34 cellular contexts compared by ENCODE assay signal in genomic region chr7:143230602-143231457, GRCh38. TPM values are rescaled to one million over a fixed set of nuclear protein-coding genes. Genes with fewer than 3 reads are reported as not detected.
"Had no signal": no experiment of that assay in that cellular context is flagged by ENCODE, and none has a peak within 500 bp of the region (broad histone marks: within the 10 kb centered on the region; RNA-seq: fewer than 3 reads in every experiment).

No MANE protein-coding gene starts in this region.

- FAIRE-seq: endometrium had no signal

- H3K4me3 ChIP-seq: esophagus squamous epithelium, heart right ventricle, lower lobe of right lung, smooth muscle cell, stomach, thyroid gland had no signal

- H3K4me1 ChIP-seq: lower lobe of right lung, parathyroid adenoma, thyroid gland had no signal

- H3K9ac ChIP-seq: parathyroid adenoma had no signal

- H3K27ac ChIP-seq: esophagus squamous epithelium, lower lobe of right lung, parathyroid adenoma, stomach, thyroid gland had no signal

- H3K36me3 ChIP-seq: esophagus squamous epithelium, heart right ventricle, lower lobe of right lung, stomach, thyroid gland had no signal

- H3K79me2 ChIP-seq: parathyroid adenoma had no signal

- H3K9me3 ChIP-seq: lower lobe of right lung, thyroid gland had no signal

- DNase-seq: cortex of kidney; effector memory CD8-positive, alpha-beta T cell; erythroblast; esophagus squamous epithelium; foreskin melanocyte; glutamatergic neuron; heart right ventricle; hippocampal formation; immature natural killer cell; islet precursor cell; kidney glomerular epithelial cell; left colon; left ventricle myocardium superior; lower lobe of right lung; naive B cell; stimulated activated CD4-positive, alpha-beta T cell treated with anti-CD3 and anti-CD28 coated beads, Interleukin-2, amount 100 ng/mL, for 24 hours; stimulated activated CD4-positive, alpha-beta T cell treated with anti-CD3 and anti-CD28 coated beads, Interleukin-4, amount 100 ng/mL, for 24 hours; stimulated activated naive CD4-positive, alpha-beta T cell treated with Interleukin-2 at 50 U/mL for 16 hours; stomach; thyroid gland had no signal

- H3K27me3 ChIP-seq: esophagus squamous epithelium, heart right ventricle, stomach, thyroid gland had no signal

- H2AFZ ChIP-seq: parathyroid adenoma had no signal

- ATAC-seq: effector memory CD8-positive, alpha-beta T cell; left colon; left ventricle myocardium superior; lower lobe of right lung; natural killer cell treated with Interleukin-12 subunit alpha and Interleukin-12 subunit beta and Interleukin-15 and Interleukin-18, amount 100 ng/mL, for 72 hours; sciatic nerve; stimulated activated effector memory CD8-positive, alpha-beta T cell treated with anti-CD3 and anti-CD28 coated beads, Interleukin-12 subunit alpha, Interleukin-12 subunit beta, amount 100 ng/mL, for 72 hours had no signal

RNA-seq across cellular contexts. Expression of gene TAS2R40, which starts 9.0 kb away (rescaled TPM):
- total RNA-seq: dermis microvascular lymphatic vessel endothelial cell; esophagus squamous epithelium; heart right ventricle; left colon; left ventricle myocardium superior; lower lobe of right lung; mesenteric fat pad; natural killer cell treated with Interleukin-12 subunit alpha and Interleukin-12 subunit beta and Interleukin-15 and Interleukin-18, amount 100 ng/mL, for 72 hours; neural crest cell; osteoblast; progenitor cell of endocrine pancreas; sciatic nerve; smooth muscle cell; stomach; subcutaneous adipose tissue; temporal lobe; thyroid gland; urinary bladder had no signal
- polyA plus RNA-seq: heart right ventricle, immature natural killer cell, smooth muscle cell, stomach, urinary bladder had no signal

RNA-seq across cellular contexts. Expression of gene TAS2R39, which starts 47.6 kb away (rescaled TPM):
- total RNA-seq: dermis microvascular lymphatic vessel endothelial cell; esophagus squamous epithelium; heart right ventricle; left colon; left ventricle myocardium superior; lower lobe of right lung; mesenteric fat pad; natural killer cell treated with Interleukin-12 subunit alpha and Interleukin-12 subunit beta and Interleukin-15 and Interleukin-18, amount 100 ng/mL, for 72 hours; neural crest cell; osteoblast; progenitor cell of endocrine pancreas; sciatic nerve; smooth muscle cell; stomach; subcutaneous adipose tissue; temporal lobe; thyroid gland; urinary bladder had no signal
- polyA plus RNA-seq: heart right ventricle, immature natural killer cell, smooth muscle cell, stomach, urinary bladder had no signal

RNA-seq across cellular contexts. Expression of gene TMEM139, which starts 53.9 kb away (rescaled TPM):
- total RNA-seq: dermis microvascular lymphatic vessel endothelial cell; natural killer cell treated with Interleukin-12 subunit alpha and Interleukin-12 subunit beta and Interleukin-15 and Interleukin-18, amount 100 ng/mL, for 72 hours; osteoblast; temporal lobe had no signal
- polyA plus RNA-seq: immature natural killer cell had no signal
